Comparison of ENCODE assay signal across 13 cellular contexts in genomic region chr3:107710851-107711250, GRCh38.
DNase-seq lines count a peak whose midpoint lies in the region; ATAC-seq and TF ChIP-seq lines count a peak whose summit lies in the region.
"Had no signal": no experiment of that assay in that cellular context is flagged by ENCODE, and none has a peak within 500 bp of the region (broad histone marks: within the 10 kb centered on the region; RNA-seq: fewer than 3 reads in every experiment).

No MANE protein-coding gene starts in this region.

- CTCF ChIA-PET in MCF 10A (lab: Yijun Ruan, JAX), result interaction anchor here (0.7 to 1.6 kb wide), 4 partner anchors 11 to 50 kb away, joined by 3 to 7 read pairs (median 4); no protein-coding TSS in a partner anchor

- no peaks in the 10 kb centered on the region for H3K27me3 Mint-ChIP-seq in MCF 10A (ENCODE audit: insufficient read depth, unreplicated experiment)
- H3K27me3 Mint-ChIP-seq in progenitor cell of endocrine pancreas, result no peaks in the 10 kb centered on the region
- H3K27me3 Mint-ChIP-seq: activated CD4-positive, alpha-beta memory T cell treated with anti-CD3 and anti-CD28 coated beads, Interleukin-2, amount 10 ng/mL, durations not matched to agents 7 days and 5 days; naive B cell had no signal

- H3K36me3 Mint-ChIP-seq in MCF 10A (ENCODE audit: insufficient read depth, unreplicated experiment) (peaks cover 31% of the 10 kb centered on the region), progenitor cell of endocrine pancreas (ENCODE audit: insufficient read depth) (peaks cover 15% of the 10 kb centered on the region)

- no peak overlapping the region for H3K4me3 ChIP-seq in aorta (ENCODE audit: low read length in 2 of 2)
- H3K4me3 ChIP-seq: esophagus muscularis mucosa had no signal

- ATAC-seq in aorta (ENCODE audit: low FRiP score), result peak; percentile 52
- ATAC-seq in HG02870 (IDR thresholded peaks at IDR 0.05; ENCODE audit: unreplicated experiment), result no peak
- ATAC-seq in GM18511 (IDR thresholded peaks at IDR 0.05; ENCODE audit: unreplicated experiment), result no peak

- H3K27ac Mint-ChIP-seq in MCF 10A (ENCODE audit: low read depth, unreplicated experiment) (no peak overlapping the region), progenitor cell of endocrine pancreas (no peak overlapping the region)
- H3K27ac Mint-ChIP-seq: activated CD4-positive, alpha-beta memory T cell treated with anti-CD3 and anti-CD28 coated beads, Interleukin-2, amount 10 ng/mL, durations not matched to agents 7 days and 5 days had no signal

- H3K27me3 ChIP-seq in aorta (ENCODE audit: control insufficient read depth in 1 of 2, insufficient read depth in 2 of 2, low read length in 1 of 2), result no peaks in the 10 kb centered on the region
- H3K27me3 ChIP-seq: esophagus muscularis mucosa had no signal

- no TSS peak for BruUV-seq in MCF 10A (replicated peaks; lab: Mats Ljungman, UMichigan)

- intact Hi-C loops in MCF 10A (cut with micrococcal nuclease) (no loop called here), aorta (cut with DNase I) (no loop called here)

- no peaks in the 10 kb centered on the region for H3K9me3 ChIP-seq in aorta (ENCODE audit: control insufficient read depth, low read length)
- H3K9me3 ChIP-seq: esophagus muscularis mucosa had no signal

- H3K36me3 ChIP-seq in aorta (ENCODE audit: control insufficient read depth in 1 of 2, insufficient read depth in 2 of 2, low read length in 1 of 2), result peaks cover 2 to 4% of the 10 kb centered on the region in 2 donors

- H3K9me3 Mint-ChIP-seq in MCF 10A (ENCODE audit: unreplicated experiment) (no peaks in the 10 kb centered on the region), progenitor cell of endocrine pancreas (ENCODE audit: low read depth) (no peaks in the 10 kb centered on the region)
- H3K9me3 Mint-ChIP-seq: activated CD4-positive, alpha-beta memory T cell treated with anti-CD3 and anti-CD28 coated beads, Interleukin-2, amount 10 ng/mL, durations not matched to agents 7 days and 5 days; naive B cell had no signal

- peaks cover 0 to 2% of the 10 kb centered on the region in 2 donors for H3K4me1 ChIP-seq in aorta (ENCODE audit: control insufficient read depth in 1 of 2, insufficient read depth in 2 of 2, low read length in 2 of 2)

- WGBS in aorta, 2 donors, result 25 to 29% methylated on average over 5 of the region's 5 CpGs

- TF ChIP-seq CTCF in MCF 10A (IDR thresholded peaks at IDR 0.05; ENCODE audit: unreplicated experiment) (no peak), progenitor cell of endocrine pancreas (IDR thresholded peaks at IDR 0.05; ENCODE audit: unreplicated experiment) (no peak)

- DNase-seq in NCI-H2171 treated with DMSO at 0.1 percent for 48 hours (lab: John Stamatoyannopoulos, UW), result peak; percentile 21
- no peak for DNase-seq in NCI-H2171 (lab: John Stamatoyannopoulos, UW)
- peak; percentile 66 for DNase-seq in MCF 10A (ENCODE audit: unreplicated experiment)
- peak; percentile 60 for DNase-seq in iris pigment epithelial cell (ENCODE audit: low read depth)
- peak in 1 of 2 donors; percentile 50 for DNase-seq in aorta
- no peak for DNase-seq in progenitor cell of endocrine pancreas (ENCODE audit: low spot score, unreplicated experiment)
- DNase-seq: activated CD4-positive, alpha-beta memory T cell treated with anti-CD3 and anti-CD28 coated beads, Interleukin-2, amount 10 ng/mL, durations not matched to agents 7 days and 5 days; naive B cell; NCI-H2107; stimulated activated CD4-positive, alpha-beta T cell treated with anti-CD3 and anti-CD28 coated beads, Interleukin-4, amount 100 ng/mL, for 24 hours had no signal

- H3K4me3 Mint-ChIP-seq in MCF 10A (ENCODE audit: unreplicated experiment) (no peak overlapping the region), progenitor cell of endocrine pancreas (ENCODE audit: low read depth) (no peak overlapping the region)
- H3K4me3 Mint-ChIP-seq: activated CD4-positive, alpha-beta memory T cell treated with anti-CD3 and anti-CD28 coated beads, Interleukin-2, amount 10 ng/mL, durations not matched to agents 7 days and 5 days; naive B cell had no signal

- POLR2A ChIA-PET in MCF 10A (lab: Yijun Ruan, JAX), result no interaction called here

- H3K4me1 Mint-ChIP-seq in MCF 10A (ENCODE audit: insufficient read depth, unreplicated experiment) (peaks cover 12% of the 10 kb centered on the region), progenitor cell of endocrine pancreas (ENCODE audit: low read depth) (no peaks in the 10 kb centered on the region)
- H3K4me1 Mint-ChIP-seq: activated CD4-positive, alpha-beta memory T cell treated with anti-CD3 and anti-CD28 coated beads, Interleukin-2, amount 10 ng/mL, durations not matched to agents 7 days and 5 days had no signal

- H3K27ac ChIP-seq in aorta (ENCODE audit: low read depth in 1 of 2, low read length in 2 of 2), result no peak overlapping the region
- H3K27ac ChIP-seq: esophagus muscularis mucosa had no signal

Comparison
In these comparisons a context has a peak if more than half of its experiments do, and no peak if none do; other contexts are left out.
1. DNase-seq: peak in NCI-H2171 treated with DMSO at 0.1 percent for 48 hours (single experiment), MCF 10A (single experiment) and iris pigment epithelial cell (single experiment); none in NCI-H2171 (single experiment) and progenitor cell of endocrine pancreas (single experiment).